1 cellular context compared by ENCODE assay signal in genomic region chr21:15195104-15195503, GRCh38.
TF ChIP-seq lines count a peak whose summit lies in the region.

No MANE protein-coding gene starts in this region.

TF ChIP-seq in HepG2, 621 proteins besides CTCF, POLR2A, EP300 and RAD21 (continued from another document):
- no peak for TF ChIP-seq PAXIP1 (CRISPR knock-in tag; conservative IDR thresholded peaks at IDR 0.05)
